In genomic region chr6:88268508-88268907, GRCh38 we compare ENCODE assay signal across 25 cellular contexts.
DNase-seq lines count a peak whose midpoint lies in the region; ATAC-seq, FAIRE-seq and TF ChIP-seq lines count a peak whose summit lies in the region.
"Had no signal": no experiment of that assay in that cellular context is flagged by ENCODE, and none has a peak within 500 bp of the region (broad histone marks: within the 10 kb centered on the region; RNA-seq: fewer than 3 reads in every experiment).

No MANE protein-coding gene starts in this region.

- H3K27ac ChIP-seq in cardiac muscle cell, result peak overlapping the region; percentile 82
- no peak overlapping the region for H3K27ac ChIP-seq in heart left ventricle
- no peak overlapping the region for H3K27ac ChIP-seq in K562 (ENCODE audit: extremely low read depth, low read depth, low read length)
- no peak overlapping the region for H3K27ac ChIP-seq in smooth muscle cell (ENCODE audit: low read depth)
- H3K27ac ChIP-seq: SJSA1 had no signal

- H3K9me3 Mint-ChIP-seq in nephron progenitor cell, result no peaks in the 10 kb centered on the region
- H3K9me3 Mint-ChIP-seq: GM23338 had no signal

- ATAC-seq in heart left ventricle (no peak), K562 (no peak)
- ATAC-seq: GM23338, HepG2 had no signal

- intact Hi-C loops in heart left ventricle (cut with DNase I), result no loop called here
- intact Hi-C loops in K562 (cut with micrococcal nuclease), result no loop called here
- intact Hi-C loops in posterior vena cava (cut with DNase I), result no loop called here

- H3K4me1 ChIP-seq in cardiac muscle cell (ENCODE audit: low read depth) (peaks cover 16% of the 10 kb centered on the region), heart left ventricle (no peaks in the 10 kb centered on the region), K562 (replicated peaks in 1 of 2; ENCODE audit: control insufficient read depth in 2 of 2, insufficient read depth in 2 of 2, low read length in 2 of 2) (no peaks in the 10 kb centered on the region), smooth muscle cell (ENCODE audit: low read depth) (no peaks in the 10 kb centered on the region)
- H3K4me1 ChIP-seq: SJSA1 had no signal

- in situ Hi-C loops in K562 (cut with MboI), result no loop called here

- FAIRE-seq in K562 (lab: Jason Lieb, UNC), result peak; percentile 54
- FAIRE-seq: A204.1, D721Med, HepG2 had no signal

- H3K27me3 ChIP-seq in cardiac muscle cell, result no peaks in the 10 kb centered on the region
- peaks cover 0 to 13% (median 0%) of the 10 kb centered on the region in 9 donors for H3K27me3 ChIP-seq in heart left ventricle
- H3K27me3 ChIP-seq in K562 (ENCODE audit: control insufficient read depth in 2 of 2, insufficient read depth in 2 of 2, low read length in 2 of 2), result no peaks in the 10 kb centered on the region
- no peaks in the 10 kb centered on the region for H3K27me3 ChIP-seq in smooth muscle cell (ENCODE audit: low read depth)
- H3K27me3 ChIP-seq: SJSA1 had no signal

- 12 to 14% (median 13%) methylated on average over 7 of the region's 7 CpGs for WGBS in heart left ventricle, 4 donors
- WGBS in K562 (ENCODE audit: insufficient coverage, low coverage, missing lambda C conversion rate), result 33% methylated on average over 7 of the region's 7 CpGs
- WGBS in smooth muscle cell (ENCODE audit: low lambda C conversion rate), result 18% methylated on average over 7 of the region's 7 CpGs

- H3K9me3 ChIP-seq in cardiac muscle cell (ENCODE audit: low read depth) (no peaks in the 10 kb centered on the region), heart left ventricle (no peaks in the 10 kb centered on the region), K562 (replicated peaks; ENCODE audit: control insufficient read depth, insufficient read depth, low read depth, low read length) (no peaks in the 10 kb centered on the region), smooth muscle cell (replicated peaks; ENCODE audit: low read depth) (no peaks in the 10 kb centered on the region)
- H3K9me3 ChIP-seq: HAP-1, SJSA1 had no signal

- BruUV-seq in K562 (replicated peaks; lab: Mats Ljungman, UMichigan), result no TSS peak

- peak overlapping the region; percentile 12 for H3K27ac Mint-ChIP-seq in nephron progenitor cell
- H3K27ac Mint-ChIP-seq: CD14-positive monocyte, GM23338 had no signal

- no peak overlapping the region for H3K4me3 Mint-ChIP-seq in nephron progenitor cell
- H3K4me3 Mint-ChIP-seq: CD14-positive monocyte, GM23338 had no signal

- POLR2A ChIA-PET in K562 (lab: Yijun Ruan, JAX), result interaction anchor here (0.6 kb wide), 1 partner anchor 15 kb away, joined by 3 read pairs; no protein-coding TSS in a partner anchor

- DNase-seq in cardiac muscle cell (ENCODE audit: low read depth in 1 of 2, low spot score in 1 of 2), result peak in 1 of 2 donors; percentile 72
- DNase-seq in heart left ventricle, result no peak
- DNase-seq in K562 (ENCODE audit: extremely low read depth in 1 of 4, low spot score in 3 of 4), result no peak
- peak; percentile 21 for DNase-seq in nephron progenitor cell
- DNase-seq in posterior vena cava (ENCODE audit: low spot score), result no peak
- no peak for DNase-seq in NCI-H69 (lab: John Stamatoyannopoulos, UW)
- no peak for DNase-seq in smooth muscle cell (lab: John Stamatoyannopoulos, UW; ENCODE audit: unreplicated experiment)
- DNase-seq: DMS53, GF-D8, KBM-7, MM.1S, NCI-H1048, NCI-H1417 treated with DMSO at 0.1 percent for 48 hours, NCI-H187, NCI-H2171, NCI-H446, NCI-H526, SW 1271 had no signal

- H3K4me2 ChIP-seq in K562 (ENCODE audit: insufficient read depth, low read length), result no peak overlapping the region
- no peak overlapping the region for H3K4me2 ChIP-seq in smooth muscle cell
- H3K4me2 ChIP-seq: GM23338 had no signal

- no peaks in the 10 kb centered on the region for H3K79me2 ChIP-seq in K562 (ENCODE audit: control insufficient read depth, insufficient read depth, low read length)
- no peaks in the 10 kb centered on the region for H3K79me2 ChIP-seq in smooth muscle cell (ENCODE audit: low read depth)

- no peak for TF ChIP-seq RAD21 in K562 (CRISPR knock-in tag; conservative IDR thresholded peaks at IDR 0.05 in 1 of 2, IDR thresholded peaks at IDR 0.05 in 1 of 2)

- no peaks in the 10 kb centered on the region for H3K27me3 Mint-ChIP-seq in nephron progenitor cell (ENCODE audit: low read depth, poor library complexity)

- no peak for TF ChIP-seq EP300 in K562 (IDR thresholded peaks at IDR 0.05; ENCODE audit: low read length)

- no peaks in the 10 kb centered on the region for H3K36me3 Mint-ChIP-seq in nephron progenitor cell (ENCODE audit: low read depth)

- H3F3A ChIP-seq in smooth muscle cell (ENCODE audit: low read depth), result no peaks in the 10 kb centered on the region

- H3K4me3 ChIP-seq in cardiac muscle cell (no peak overlapping the region), heart left ventricle (no peak overlapping the region), K562 (no peak overlapping the region), smooth muscle cell (no peak overlapping the region)
- H3K4me3 ChIP-seq: GM23338, HAP-1, SJSA1 had no signal

- H3K36me3 ChIP-seq in cardiac muscle cell (no peaks in the 10 kb centered on the region), heart left ventricle (no peaks in the 10 kb centered on the region), K562 (ENCODE audit: control insufficient read depth, insufficient read depth, low read length) (no peaks in the 10 kb centered on the region), smooth muscle cell (ENCODE audit: low read depth) (no peaks in the 10 kb centered on the region)
- H3K36me3 ChIP-seq: HAP-1, SJSA1 had no signal

- no peaks in the 10 kb centered on the region for H3K9me1 ChIP-seq in K562 (ENCODE audit: control insufficient read depth, insufficient read depth, low read length)

- H2AFZ ChIP-seq in K562 (ENCODE audit: low read depth, low read length), result no peak overlapping the region
- H2AFZ ChIP-seq in smooth muscle cell (ENCODE audit: low read depth), result no peak overlapping the region
- H2AFZ ChIP-seq: GM23338 had no signal

- CTCF ChIA-PET in K562 (lab: Yijun Ruan, JAX; ENCODE audit: low intra/inter-chr PET ratio), result no interaction called here

- peaks cover 16% of the 10 kb centered on the region for H3K4me1 Mint-ChIP-seq in nephron progenitor cell

- H3K9ac ChIP-seq in K562 (ENCODE audit: insufficient read depth in 1 of 2, low read depth in 2 of 2, low read length in 2 of 2), result no peak overlapping the region
- H3K9ac ChIP-seq in smooth muscle cell (ENCODE audit: low read depth), result no peak overlapping the region

- TF ChIP-seq CTCF in cardiac muscle cell (IDR thresholded peaks at IDR 0.05; ENCODE audit: low read depth, low read length) (no peak), heart left ventricle (IDR thresholded peaks at IDR 0.05) (no peak), K562 (IDR thresholded peaks at IDR 0.05 in 2 of 3, conservative IDR thresholded peaks at IDR 0.05 in 1 of 3; ENCODE audit: insufficient read depth in 2 of 3, low read depth in 1 of 3, low read length in 3 of 3) (no peak), nephron progenitor cell (IDR thresholded peaks at IDR 0.05) (no peak), smooth muscle cell (IDR thresholded peaks at IDR 0.05; ENCODE audit: borderline replicate concordance, insufficient read depth, poor library complexity, severe bottlenecking) (no peak)

- TF ChIP-seq POLR2A in heart left ventricle (IDR thresholded peaks at IDR 0.05) (no peak), K562 (conservative IDR thresholded peaks at IDR 0.05) (no peak)

- no peaks in the 10 kb centered on the region for H4K20me1 ChIP-seq in K562 (replicated peaks; ENCODE audit: control insufficient read depth, insufficient read depth, low read length)
- H4K20me1 ChIP-seq in smooth muscle cell (ENCODE audit: low read depth), result no peaks in the 10 kb centered on the region

TF ChIP-seq in K562, 482 proteins besides CTCF, POLR2A, EP300 and RAD21:
- TF ChIP-seq MCM2 (IDR thresholded peaks at IDR 0.05; ENCODE audit: low read depth), result no peak
